8 cellular contexts compared by ENCODE assay signal in genomic region chr6:37239511-37239910, GRCh38. TPM values are rescaled to one million over a fixed set of nuclear protein-coding genes. Genes with fewer than 3 reads are reported as not detected.
DNase-seq lines count a peak whose midpoint lies in the region; ATAC-seq and TF ChIP-seq lines count a peak whose summit lies in the region.

No MANE protein-coding gene starts in this region.

- H3K9ac ChIP-seq in SK-N-MC (ENCODE audit: insufficient read length): no peak overlapping the region

- no peak overlapping the region for H3K4me3 ChIP-seq in SK-N-MC
- no peak overlapping the region for H3K4me3 ChIP-seq in sigmoid colon

- no peak for TF ChIP-seq EP300 in sigmoid colon (IDR thresholded peaks at IDR 0.05)

- intact Hi-C loops in sigmoid colon (cut with DNase I): no loop called here

- no peak for TF ChIP-seq POLR2A in sigmoid colon (IDR thresholded peaks at IDR 0.05)

- ATAC-seq in GM18873 (IDR thresholded peaks at IDR 0.05; ENCODE audit: low FRiP score, unreplicated experiment): no peak

- H3K4me1 ChIP-seq in sigmoid colon: peaks cover 0 to 51% (median 35%) of the 10 kb centered on the region in 4 donors

- H3K27me3 ChIP-seq in sigmoid colon: no peaks in the 10 kb centered on the region

- H3K27ac ChIP-seq in SK-N-MC (0 out of 2 replicates have a peak overlapping the region, but pooled peaks have one; percentile 36), sigmoid colon (peak overlapping the region; percentile 64 to 81 (median 74))

- DNase-seq in GM03348 (ENCODE audit: low spot score) (peak; percentile 32), SK-N-MC (ENCODE audit: low read depth, low spot score) (no peak), fibroblast of gingiva (ENCODE audit: low read depth) (peak; percentile 57), sigmoid colon (no peak), NCI-H2171 treated with DMSO at 0.1 percent for 48 hours (lab: John Stamatoyannopoulos, UW) (no peak), GF-D8 (lab: John Stamatoyannopoulos, UW) (no peak), retina (no peak)

- 87 to 90% methylated on average over 3 of the region's 3 CpGs for WGBS in sigmoid colon, 2 donors

- no peaks in the 10 kb centered on the region for H3K36me3 ChIP-seq in SK-N-MC (ENCODE audit: insufficient read depth, low read length)
- H3K36me3 ChIP-seq in sigmoid colon: no peaks in the 10 kb centered on the region

- TF ChIP-seq CTCF in sigmoid colon (IDR thresholded peaks at IDR 0.05): no peak

- H3K9me3 ChIP-seq in SK-N-MC (ENCODE audit: low read depth, low read length) (no peaks in the 10 kb centered on the region), sigmoid colon (no peaks in the 10 kb centered on the region)

RNA-seq across cellular contexts. Expression of gene TBC1D22B, which starts 18.1 kb away (rescaled TPM):
- total RNA-seq in sigmoid colon: 1 to 10 TPM; 6.1 to 7.2 (median 6.3) TPM
- 10 to 100 TPM in 1 of 3 donors, 1 to 10 TPM in 2; 8.6 to 10.8 (median 9.5) TPM for polyA plus RNA-seq in sigmoid colon

RNA-seq across cellular contexts. Expression of gene TMEM217, which starts 18.4 kb away (rescaled TPM):
- total RNA-seq in sigmoid colon: 1 to 10 TPM in 2 of 4 donors, under 1 TPM in 1, not detected in 1; 0.55 to 5.3 (median 1.1) TPM
- under 1 TPM; 0.60 to 0.90 (median 0.69) TPM for polyA plus RNA-seq in sigmoid colon

Comparison
In these comparisons a context has a peak if more than half of its experiments do, and no peak if none do; other contexts are left out.
1. DNase-seq: peak in GM03348 (single experiment) and fibroblast of gingiva (single experiment); none in SK-N-MC (single experiment), sigmoid colon (single experiment), NCI-H2171 treated with DMSO at 0.1 percent for 48 hours (single experiment), GF-D8 (single experiment) and retina (single experiment).